ENCODE assay signal across 8 cellular contexts in the genomic region with DNA sequence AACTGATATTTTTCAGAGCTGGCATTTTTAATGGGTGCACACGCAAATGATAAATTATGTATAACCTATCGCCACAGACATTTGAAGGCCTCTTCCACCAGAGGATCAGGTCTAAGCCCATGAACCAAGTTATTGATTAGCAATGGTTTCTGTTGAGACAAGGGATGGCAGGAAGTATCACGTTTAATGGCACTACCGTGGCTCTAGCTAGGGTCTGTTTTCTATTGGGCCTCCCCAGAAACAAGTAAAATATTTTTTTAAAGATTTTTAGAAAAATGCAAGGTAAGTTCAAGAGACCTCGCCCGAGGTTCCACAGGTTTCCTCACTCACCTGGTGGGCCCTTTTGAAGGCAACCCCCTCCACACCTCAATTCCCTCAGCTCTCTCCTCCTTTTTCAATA. TPM values are rescaled to one million over a fixed set of nuclear protein-coding genes. Genes with fewer than 3 reads are reported as not detected.
DNase-seq lines count a peak whose midpoint lies in the region; ATAC-seq and TF ChIP-seq lines count a peak whose summit lies in the region.

No MANE protein-coding gene starts in this region.

- no peaks in the 10 kb centered on the region for H3K36me3 ChIP-seq in Caco-2 (ENCODE audit: control insufficient read depth, insufficient read depth, low read length)

- H3K4me1 Mint-ChIP-seq in Caco-2 (ENCODE audit: low read depth, unreplicated experiment) (peaks cover 22% of the 10 kb centered on the region), glutamatergic neuron (ENCODE audit: low read depth, unreplicated experiment) (peaks cover 2% of the 10 kb centered on the region)
- H3K4me1 Mint-ChIP-seq in T-helper 1 cell treated with Interleukin-12 subunit alpha and Interleukin-12 subunit beta and Interleukin-4 antibody, amounts not matched to agents 30 μg/mL and 1 μg/mL, for 36 hours (ENCODE audit: low read depth): peaks cover 34% of the 10 kb centered on the region
- peaks cover 30% of the 10 kb centered on the region for H3K4me1 Mint-ChIP-seq in stimulated activated effector memory CD8-positive, alpha-beta T cell treated with anti-CD3 and anti-CD28 coated beads, Interleukin-12 subunit alpha, Interleukin-12 subunit beta, amount 100 ng/mL, for 72 hours

- no peaks in the 10 kb centered on the region for H3K27me3 ChIP-seq in Caco-2 (replicated peaks; ENCODE audit: control insufficient read depth, insufficient read depth, low read length)

- peak overlapping the region; percentile 96 for H3K4me3 Mint-ChIP-seq in Caco-2 (ENCODE audit: unreplicated experiment)
- H3K4me3 Mint-ChIP-seq in T-helper 1 cell treated with Interleukin-12 subunit alpha and Interleukin-12 subunit beta and Interleukin-4 antibody, amounts not matched to agents 30 μg/mL and 1 μg/mL, for 36 hours: peak overlapping the region; percentile 85
- peak overlapping the region; percentile 89 for H3K4me3 Mint-ChIP-seq in glutamatergic neuron (ENCODE audit: unreplicated experiment)
- H3K4me3 Mint-ChIP-seq in stimulated activated effector memory CD8-positive, alpha-beta T cell treated with anti-CD3 and anti-CD28 coated beads, Interleukin-12 subunit alpha, Interleukin-12 subunit beta, amount 100 ng/mL, for 72 hours: peak overlapping the region; percentile 90

- no peak for TF ChIP-seq POLR2A in GM18505 (IDR thresholded peaks at IDR 0.05; ENCODE audit: borderline replicate concordance, extremely low read depth, insufficient read depth, insufficient read length)

- no TSS peak for BruUV-seq in Caco-2 (replicated peaks; lab: Mats Ljungman, UMichigan)

- POLR2A ChIA-PET in Caco-2 (lab: Charles Lee): no interaction called here

- intact Hi-C loops in Caco-2 (cut with micrococcal nuclease; ENCODE audit: unreplicated experiment): loop anchor here (2.0 kb wide), 1 partner anchor 50 kb away; the partner anchor contains the start of gene NFU1

- peak; percentile 3 for ATAC-seq in GM21786 (IDR thresholded peaks at IDR 0.05; ENCODE audit: unreplicated experiment)
- no peak for ATAC-seq in stimulated activated effector memory CD8-positive, alpha-beta T cell treated with anti-CD3 and anti-CD28 coated beads, Interleukin-12 subunit alpha, Interleukin-12 subunit beta, amount 100 ng/mL, for 72 hours
- ATAC-seq in GM18519 (IDR thresholded peaks at IDR 0.05; ENCODE audit: low FRiP score, unreplicated experiment): no peak
- no peak for ATAC-seq in GM18505 (IDR thresholded peaks at IDR 0.05; ENCODE audit: unreplicated experiment)

- H3K27ac Mint-ChIP-seq in Caco-2 (ENCODE audit: unreplicated experiment) (peak overlapping the region; percentile 96), glutamatergic neuron (ENCODE audit: unreplicated experiment) (peak overlapping the region; percentile 6)
- peak overlapping the region; percentile 63 for H3K27ac Mint-ChIP-seq in T-helper 1 cell treated with Interleukin-12 subunit alpha and Interleukin-12 subunit beta and Interleukin-4 antibody, amounts not matched to agents 30 μg/mL and 1 μg/mL, for 36 hours
- peak overlapping the region; percentile 96 for H3K27ac Mint-ChIP-seq in stimulated activated effector memory CD8-positive, alpha-beta T cell treated with anti-CD3 and anti-CD28 coated beads, Interleukin-12 subunit alpha, Interleukin-12 subunit beta, amount 100 ng/mL, for 72 hours

- H3K9me3 ChIP-seq in Caco-2: no peaks in the 10 kb centered on the region

- H3K9me3 Mint-ChIP-seq in Caco-2 (ENCODE audit: unreplicated experiment): no peaks in the 10 kb centered on the region
- no peaks in the 10 kb centered on the region for H3K9me3 Mint-ChIP-seq in T-helper 1 cell treated with Interleukin-12 subunit alpha and Interleukin-12 subunit beta and Interleukin-4 antibody, amounts not matched to agents 30 μg/mL and 1 μg/mL, for 36 hours
- peaks cover 2% of the 10 kb centered on the region for H3K9me3 Mint-ChIP-seq in glutamatergic neuron (ENCODE audit: unreplicated experiment)
- H3K9me3 Mint-ChIP-seq in stimulated activated effector memory CD8-positive, alpha-beta T cell treated with anti-CD3 and anti-CD28 coated beads, Interleukin-12 subunit alpha, Interleukin-12 subunit beta, amount 100 ng/mL, for 72 hours: no peaks in the 10 kb centered on the region

- H3K36me3 Mint-ChIP-seq in Caco-2 (ENCODE audit: insufficient read depth, unreplicated experiment) (peaks cover 45% of the 10 kb centered on the region), glutamatergic neuron (ENCODE audit: unreplicated experiment) (no peaks in the 10 kb centered on the region)
- H3K36me3 Mint-ChIP-seq in T-helper 1 cell treated with Interleukin-12 subunit alpha and Interleukin-12 subunit beta and Interleukin-4 antibody, amounts not matched to agents 30 μg/mL and 1 μg/mL, for 36 hours (ENCODE audit: low read depth): peaks cover 8% of the 10 kb centered on the region
- H3K36me3 Mint-ChIP-seq in stimulated activated effector memory CD8-positive, alpha-beta T cell treated with anti-CD3 and anti-CD28 coated beads, Interleukin-12 subunit alpha, Interleukin-12 subunit beta, amount 100 ng/mL, for 72 hours: peaks cover 17% of the 10 kb centered on the region

- no peak for TF ChIP-seq CTCF in Caco-2 (IDR thresholded peaks at IDR 0.05; ENCODE audit: insufficient read depth in 1 of 2, low read depth in 1 of 2, low read length in 1 of 2, severe bottlenecking in 1 of 2, unreplicated experiment in 1 of 2)
- TF ChIP-seq CTCF in glutamatergic neuron (IDR thresholded peaks at IDR 0.05; ENCODE audit: partially characterized antibody, unreplicated experiment): no peak

- DNase-seq in Caco-2: no peak
- no peak for DNase-seq in glutamatergic neuron
- no peak for DNase-seq in stimulated activated effector memory CD8-positive, alpha-beta T cell treated with anti-CD3 and anti-CD28 coated beads, Interleukin-12 subunit alpha, Interleukin-12 subunit beta, amount 100 ng/mL, for 72 hours (ENCODE audit: low spot score in 2 of 2)
- no peak for DNase-seq in NCI-H1436 treated with DMSO at 0.1 percent for 48 hours (lab: John Stamatoyannopoulos, UW)

- H3K27me3 Mint-ChIP-seq in Caco-2 (ENCODE audit: insufficient read depth, unreplicated experiment): no peaks in the 10 kb centered on the region
- no peaks in the 10 kb centered on the region for H3K27me3 Mint-ChIP-seq in T-helper 1 cell treated with Interleukin-12 subunit alpha and Interleukin-12 subunit beta and Interleukin-4 antibody, amounts not matched to agents 30 μg/mL and 1 μg/mL, for 36 hours (ENCODE audit: low read depth)
- peaks cover 2% of the 10 kb centered on the region for H3K27me3 Mint-ChIP-seq in glutamatergic neuron (ENCODE audit: unreplicated experiment)

- H3K4me1 ChIP-seq in Caco-2: peaks cover 25% of the 10 kb centered on the region

- CTCF ChIA-PET in Caco-2 (lab: Charles Lee): interaction anchor here (0.6 to 1.4 kb wide), 2 partner anchors 11 to 51 kb away, joined by 3 read pairs; partner anchors contain the start of gene NFU1

- peak overlapping the region; percentile 98 for H3K4me3 ChIP-seq in Caco-2 (ENCODE audit: low read depth, low read length)

RNA-seq across cellular contexts. Expression of gene GFPT1, which starts 0.7 kb away (rescaled TPM):
- 122 and 129 TPM in 2 replicates for total RNA-seq in Caco-2 (2022)
- 39.3 TPM for total RNA-seq in glutamatergic neuron (ENCODE audit: unreplicated experiment)

RNA-seq across cellular contexts. Expression of gene NFU1, which starts 50.9 kb away (rescaled TPM):
- total RNA-seq in Caco-2 (2022) (72.5 and 85.3 TPM in 2 replicates), glutamatergic neuron (ENCODE audit: unreplicated experiment) (40.0 TPM)

Comparison
In these comparisons a context has a peak if more than half of its experiments do, and no peak if none do; other contexts are left out.
1. H3K27ac Mint-ChIP-seq: peak in every context shown above with its lines; median percentile 96 in Caco-2; 96 in stimulated activated effector memory CD8-positive, alpha-beta T cell treated with anti-CD3 and anti-CD28 coated beads, Interleukin-12 subunit alpha, Interleukin-12 subunit beta, amount 100 ng/mL, for 72 hours; 63 in T-helper 1 cell treated with Interleukin-12 subunit alpha and Interleukin-12 subunit beta and Interleukin-4 antibody, amounts not matched to agents 30 μg/mL and 1 μg/mL, for 36 hours; 6 in glutamatergic neuron.